Comparison of ENCODE assay signal across 9 cellular contexts in the genomic region with DNA sequence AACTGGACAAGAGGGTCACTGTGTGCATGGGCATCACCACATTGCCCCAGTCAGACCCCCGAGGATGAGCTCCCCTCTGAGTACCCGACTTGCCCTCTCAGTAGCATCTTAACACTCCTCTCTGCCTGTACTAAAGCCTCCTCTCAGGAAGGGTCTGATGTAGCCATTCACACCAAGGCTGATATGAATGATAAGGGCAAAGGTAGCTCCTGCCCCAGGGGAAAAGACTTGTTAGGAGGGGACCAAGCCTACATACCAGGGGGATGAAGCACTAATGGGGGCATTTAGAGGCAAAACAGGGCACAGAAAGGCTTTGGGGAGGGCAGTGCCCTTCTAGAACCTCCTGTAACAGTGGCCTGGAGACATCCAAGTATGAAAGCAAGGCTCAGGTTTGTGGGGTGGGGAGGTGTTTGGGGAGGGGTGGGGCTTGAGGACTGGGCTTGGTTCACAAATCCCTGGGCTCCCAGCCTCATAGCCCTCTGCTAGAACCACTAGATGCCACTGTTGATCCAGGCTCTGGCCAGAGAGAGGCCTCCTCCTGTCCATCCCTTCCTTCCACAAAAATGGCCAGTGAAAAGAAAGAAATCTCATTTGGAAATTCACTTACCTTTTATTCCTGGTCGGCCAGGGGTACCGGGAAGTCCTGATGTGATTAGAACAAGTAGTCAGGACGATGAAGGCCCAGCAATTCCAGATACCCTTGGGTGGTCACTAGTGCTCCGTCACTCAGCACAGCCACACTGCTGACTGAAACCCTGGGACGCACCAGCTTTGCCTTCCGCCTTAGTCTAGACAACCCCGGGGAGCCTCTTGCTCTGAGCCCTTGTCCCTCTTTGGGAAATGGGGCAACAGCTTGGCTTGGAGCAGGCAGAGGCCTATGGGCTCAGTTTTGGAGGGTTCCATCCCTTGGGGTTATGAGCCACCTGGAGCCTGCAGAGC. TPM values are rescaled to one million over a fixed set of nuclear protein-coding genes. Genes with fewer than 3 reads are reported as not detected.
DNase-seq lines count a peak whose midpoint lies in the region; ATAC-seq, FAIRE-seq and TF ChIP-seq lines count a peak whose summit lies in the region.
"Had no signal": no experiment of that assay in that cellular context is flagged by ENCODE, and none has a peak within 500 bp of the region (broad histone marks: within the 10 kb centered on the region; RNA-seq: fewer than 3 reads in every experiment).

No MANE protein-coding gene starts in this region.

- no peaks in the 10 kb centered on the region for H3K9me3 ChIP-seq in GM12878 (replicated peaks; ENCODE audit: control insufficient read depth, insufficient read depth, low read length)
- H3K9me3 ChIP-seq in tibial nerve = no peaks in the 10 kb centered on the region

- H3K79me2 ChIP-seq in GM12878 (ENCODE audit: control insufficient read depth, insufficient read depth, low read length) = no peaks in the 10 kb centered on the region

- no TSS peak for BruUV-seq in GM12878 (replicated peaks; lab: Mats Ljungman, UMichigan)

- POLR2A ChIA-PET in GM12878 (lab: Charles Lee) = no interaction called here

- H3K27ac Mint-ChIP-seq in CD14-positive monocyte = peak overlapping the region in 1 of 7 donors; percentile 68

- H3K4me1 Mint-ChIP-seq in CD14-positive monocyte = peaks cover 2% of the 10 kb centered on the region

- H3K9me3 Mint-ChIP-seq in CD14-positive monocyte = no peaks in the 10 kb centered on the region

- RAD21 ChIA-PET in GM12878 (lab: Charles Lee; ENCODE audit: unreplicated experiment) = interaction anchor here (0.7 to 1.2 kb wide), 4 partner anchors 76 to 104 kb away, joined by 3 to 5 read pairs (median 3); no protein-coding TSS in a partner anchor

- intact Hi-C loops in GM12878 (cut with micrococcal nuclease; ENCODE audit: unreplicated experiment) (loop anchor here (1.0 kb wide), 1 partner anchor 164 kb away; no protein-coding TSS in a partner anchor), CD14-positive monocyte (cut with micrococcal nuclease) (no loop called here)

- H3K27me3 ChIP-seq in GM12878 (replicated peaks in 1 of 2; ENCODE audit: control insufficient read depth in 2 of 2, insufficient read depth in 2 of 2, low read length in 1 of 2) (peaks cover 0 to 3% of the 10 kb centered on the region in 2 experiments; a peak in 3 of 4 replicates), tibial nerve (no peaks in the 10 kb centered on the region)

- H3K4me3 Mint-ChIP-seq in CD14-positive monocyte = no peak overlapping the region

- TF ChIP-seq EP300 in GM12878 (IDR thresholded peaks at IDR 0.05; ENCODE audit: borderline replicate concordance in 1 of 2, control insufficient read depth in 1 of 2, low read depth in 2 of 2, low read length in 2 of 2) (no peak), tibial nerve (IDR thresholded peaks at IDR 0.05) (no peak)

- H3K36me3 Mint-ChIP-seq in CD14-positive monocyte = no peaks in the 10 kb centered on the region

- H3K4me1 ChIP-seq in GM12878 (ENCODE audit: control insufficient read depth, insufficient read depth, low read length) = no peaks in the 10 kb centered on the region
- no peaks in the 10 kb centered on the region for H3K4me1 ChIP-seq in tibial nerve

- no peak for FAIRE-seq in GM12878 (lab: Jason Lieb, UNC)

- in situ Hi-C loops in GM12878 (cut with MboI) = no loop called here

- TF ChIP-seq CTCF in GM12878 (IDR thresholded peaks at IDR 0.05 in 2 of 3, conservative IDR thresholded peaks at IDR 0.05 in 1 of 3; ENCODE audit: control insufficient read depth in 2 of 3, extremely low read depth in 1 of 3, insufficient read depth in 1 of 3, low read depth in 3 of 3, low read length in 3 of 3) (peak in 2 of 3 experiments; percentile 39 to 51; a peak in 3 of 6 replicates), tibial nerve (IDR thresholded peaks at IDR 0.05) (peak in 4 of 5 experiments; percentile 33 to 52 (median 39)), CD14-positive monocyte (IDR thresholded peaks at IDR 0.05) (no peak)

- H3K27ac ChIP-seq in GM12878 (ENCODE audit: control insufficient read depth, insufficient read depth) (no peak overlapping the region), tibial nerve (no peak overlapping the region)
- H3K27ac ChIP-seq: C4-2B had no signal

- no peak overlapping the region for H3K4me2 ChIP-seq in GM12878 (ENCODE audit: control insufficient read depth, insufficient read depth)

- SMC1A ChIA-PET in GM12878 (lab: Charles Lee; ENCODE audit: uncharacterized antibody, unreplicated experiment) = interaction anchor here (0.7 to 4.4 kb wide), 2 partner anchors 78 to 1319 kb away, joined by 3 to 15 read pairs; a partner anchor contains a TSS

- TF ChIP-seq RAD21 in GM12878 (IDR thresholded peaks at IDR 0.05; ENCODE audit: insufficient read depth, low read depth, low read length) = peak; percentile 54

- H2AFZ ChIP-seq in GM12878 (ENCODE audit: control insufficient read depth, low read depth, low read length) = no peak overlapping the region

- no peaks in the 10 kb centered on the region for H3K36me3 ChIP-seq in GM12878 (ENCODE audit: control insufficient read depth in 2 of 2, insufficient read depth in 2 of 2, low read length in 1 of 2)
- no peaks in the 10 kb centered on the region for H3K36me3 ChIP-seq in tibial nerve

- no peaks in the 10 kb centered on the region for H4K20me1 ChIP-seq in GM12878 (ENCODE audit: control insufficient read depth, insufficient read depth)

- peak; percentile 88 for ATAC-seq in GM12878

- CTCF ChIA-PET in GM12878 (lab: Yijun Ruan, JAX) = interaction anchor here (0.8 to 2.0 kb wide), 5 partner anchors 10 to 165 kb away, joined by 3 to 7 read pairs (median 3); no protein-coding TSS in a partner anchor

- DNase-seq in NCI-H1436 (lab: John Stamatoyannopoulos, UW) (peak; percentile 20), NCI-H1436 treated with DMSO at 0.1 percent for 48 hours (lab: John Stamatoyannopoulos, UW) (no peak), LHCN-M2 (ENCODE audit: low read depth) (peak; percentile 61), GM12878 (ENCODE audit: low read depth, low spot score) (no peak), islet precursor cell (peak; percentile 83), tibial nerve (ENCODE audit: low spot score in 2 of 2) (no peak), NCI-H1694 (lab: John Stamatoyannopoulos, UW) (no peak), CD14-positive monocyte (ENCODE audit: low spot score) (no peak)

- H3K4me3 ChIP-seq in GM12878 = no peak overlapping the region
- no peak overlapping the region for H3K4me3 ChIP-seq in tibial nerve

- peaks cover 0 to 6% (median 0%) of the 10 kb centered on the region in 3 donors for H3K27me3 Mint-ChIP-seq in CD14-positive monocyte (ENCODE audit: low read depth in 3 of 3)

- 51% methylated on average over 9 of the region's 9 CpGs for WGBS in GM12878 (ENCODE audit: insufficient coverage, insufficient replicate concordance, low lambda C conversion rate, missing lambda C conversion rate)
- 65 to 74% methylated on average over 8 to 9 of the region's 9 CpGs for WGBS in tibial nerve, 2 donors

- no peak overlapping the region for H3K9ac ChIP-seq in GM12878 (ENCODE audit: control insufficient read depth, insufficient read depth, low read length)

- TF ChIP-seq POLR2A in GM12878 (IDR thresholded peaks at IDR 0.05; ENCODE audit: low read depth, low read length) (no peak), tibial nerve (IDR thresholded peaks at IDR 0.05) (no peak)

TF ChIP-seq in GM12878, 131 proteins besides CTCF, POLR2A, EP300 and RAD21:
- TF ChIP-seq, protein P1, sequence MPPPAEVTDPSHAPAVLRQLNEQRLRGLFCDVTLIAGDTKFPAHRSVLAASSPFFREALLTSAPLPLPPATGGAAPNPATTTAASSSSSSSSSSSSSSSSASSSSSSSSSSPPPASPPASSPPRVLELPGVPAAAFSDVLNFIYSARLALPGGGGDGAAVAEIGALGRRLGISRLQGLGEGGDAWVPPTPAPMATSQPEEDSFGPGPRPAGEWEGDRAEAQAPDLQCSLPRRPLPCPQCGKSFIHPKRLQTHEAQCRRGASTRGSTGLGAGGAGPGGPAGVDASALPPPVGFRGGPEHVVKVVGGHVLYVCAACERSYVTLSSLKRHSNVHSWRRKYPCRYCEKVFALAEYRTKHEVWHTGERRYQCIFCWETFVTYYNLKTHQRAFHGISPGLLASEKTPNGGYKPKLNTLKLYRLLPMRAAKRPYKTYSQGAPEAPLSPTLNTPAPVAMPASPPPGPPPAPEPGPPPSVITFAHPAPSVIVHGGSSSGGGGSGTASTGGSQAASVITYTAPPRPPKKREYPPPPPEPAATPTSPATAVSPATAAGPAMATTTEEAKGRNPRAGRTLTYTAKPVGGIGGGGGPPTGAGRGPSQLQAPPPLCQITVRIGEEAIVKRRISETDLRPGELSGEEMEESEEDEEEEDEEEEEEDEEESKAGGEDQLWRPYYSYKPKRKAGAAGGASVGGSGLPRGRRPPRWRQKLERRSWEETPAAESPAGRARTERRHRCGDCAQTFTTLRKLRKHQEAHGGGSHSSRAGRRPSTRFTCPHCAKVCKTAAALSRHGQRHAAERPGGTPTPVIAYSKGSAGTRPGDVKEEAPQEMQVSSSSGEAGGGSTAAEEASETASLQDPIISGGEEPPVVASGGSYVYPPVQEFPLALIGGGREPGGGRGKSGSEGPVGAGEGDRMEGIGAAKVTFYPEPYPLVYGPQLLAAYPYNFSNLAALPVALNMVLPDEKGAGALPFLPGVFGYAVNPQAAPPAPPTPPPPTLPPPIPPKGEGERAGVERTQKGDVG (CRISPR knock-in tag; IDR thresholded peaks at IDR 0.05) = no peak
- peak; percentile 29; the same call in 1 of the 2 replicates for TF ChIP-seq SMC3 (IDR thresholded peaks at IDR 0.05; ENCODE audit: borderline replicate concordance, low read length)

RNA-seq across cellular contexts. Expression of a gene that starts 40.3 kb away (rescaled TPM):
- total RNA-seq in LHCN-M2 (2014; rRNA removed) (0.26 TPM in 1 of 2 replicates, not detected in the other), GM12878 (2014; rRNA removed) (not detected in 2 replicates), GM12878 (2014; rRNA removed; fragmentation: Illumina TruSeq; extraction: Trizol) (not detected in 2 replicates), GM12878 (2021) (0.05 TPM in 1 of 2 replicates, not detected in the other), tibial nerve (under 1 TPM in 3 of 4 donors, not detected in 1; under 0.01 to 0.59 (median 0.22) TPM)
- polyA plus RNA-seq in LHCN-M2 (2012) = 0.05 TPM
- not detected in 2 replicates for total RNA-seq in GM12878 (2013; cell fraction: nucleolus; rRNA removed)
- polyA plus RNA-seq in GM12878 (2011; ENCODE audit: low read depth) = not detected
- polyA plus RNA-seq in GM12878 (2011; rRNA removed) (0.22 TPM in 1 of 2 replicates, not detected in the other), GM12878 (2014; fragmentation: Illumina TruSeq; extraction: Trizol) (not detected in 2 replicates), GM12878 (2014; fragmentation: Nextera tagmentation; extraction: Ambion mirVana) (not detected), GM12878 (2014; rRNA removed) (not detected in 2 replicates), GM12878 (2016; fragmentation: Nextera tagmentation; extraction: Ambion mirVana) (under 1 TPM in 1 of 2 experiments, not detected in 1; 0.08 TPM), CD14-positive monocyte (not detected)
- 0.06 and 0.07 TPM in 2 replicates for polyA plus RNA-seq in GM12878 (2011; cell fraction: cytosol; rRNA removed)
- polyA plus RNA-seq in GM12878 (2011; cell fraction: nucleus; rRNA removed) = 0.01 TPM in 1 of 2 replicates, not detected in the other
- polyA plus RNA-seq in GM12878 (2012) = not detected in 2 replicates
- not detected in 2 replicates for polyA minus RNA-seq in GM12878 (2011; rRNA and poly(A)+ RNA removed)
- not detected in 2 replicates for polyA minus RNA-seq in GM12878 (2011; cell fraction: cytosol; rRNA and poly(A)+ RNA removed)
- polyA minus RNA-seq in GM12878 (2011; cell fraction: nucleus; rRNA and poly(A)+ RNA removed) = not detected in 2 replicates

Comparison
In these comparisons a context has a peak if more than half of its experiments do, and no peak if none do; other contexts are left out.
1. DNase-seq: peak in NCI-H1436 (single experiment), LHCN-M2 (single experiment) and islet precursor cell (single experiment); none in NCI-H1436 treated with DMSO at 0.1 percent for 48 hours (single experiment), GM12878 (single experiment), tibial nerve (0 of 2), NCI-H1694 (single experiment) and CD14-positive monocyte (single experiment).